8 cellular contexts compared by ENCODE assay signal in the genomic region with DNA sequence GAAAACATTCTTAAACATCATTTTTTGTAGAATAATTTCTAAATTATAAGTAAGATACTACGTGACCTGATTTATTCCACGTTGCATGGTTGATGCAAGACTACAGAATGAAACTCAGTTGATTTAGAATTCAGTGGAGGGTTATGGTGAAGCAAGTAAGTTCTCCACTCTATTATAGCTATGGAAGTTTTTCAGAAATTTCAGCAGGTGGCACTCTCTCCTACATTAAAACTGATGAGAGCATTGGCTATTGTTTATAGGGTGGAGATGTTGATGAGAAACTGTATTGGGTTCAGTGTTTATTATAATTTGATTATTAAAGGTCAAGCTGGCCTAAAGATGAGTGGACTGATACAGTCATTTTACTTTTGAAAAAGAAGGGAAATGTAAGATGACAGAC.
DNase-seq lines count a peak whose midpoint lies in the region; ATAC-seq, FAIRE-seq and TF ChIP-seq lines count a peak whose summit lies in the region.

No MANE protein-coding gene starts in this region.

- H4K20me1 ChIP-seq in DOHH2 (ENCODE audit: control insufficient read depth, insufficient read depth, low read depth, low read length) (peaks cover 5% of the 10 kb centered on the region; the same call in 1 of the 2 replicates), PC-9 (ENCODE audit: insufficient read depth) (no peaks in the 10 kb centered on the region)

- H3F3A ChIP-seq in DOHH2 (ENCODE audit: control insufficient read depth, insufficient read depth) (no peaks in the 10 kb centered on the region; the same call in 1 of the 2 replicates), PC-9 (ENCODE audit: insufficient read depth, low read depth) (no peaks in the 10 kb centered on the region)

- H3K4me2 ChIP-seq in DOHH2 (ENCODE audit: low read length), result no peak overlapping the region
- H3K4me2 ChIP-seq in PC-9, result no peak overlapping the region

- H3K9me3 ChIP-seq in DOHH2 (ENCODE audit: control insufficient read depth, insufficient read depth, low read length), result no peaks in the 10 kb centered on the region
- H3K9me3 ChIP-seq in PC-9 (ENCODE audit: insufficient read depth, low read depth), result no peaks in the 10 kb centered on the region
- no peaks in the 10 kb centered on the region for H3K9me3 ChIP-seq in mucosa of descending colon

- no peak overlapping the region for H3K27ac ChIP-seq in DOHH2 (ENCODE audit: low read depth, low read length)
- H3K27ac ChIP-seq in PC-9, result no peak overlapping the region

- no TSS peak for BruUV-seq in PC-9 (replicated peaks; lab: Mats Ljungman, UMichigan)

- POLR2A ChIA-PET in PC-9 (lab: Charles Lee; ENCODE audit: unreplicated experiment), result interaction anchor here (0.6 kb wide), 1 partner anchor 346 kb away, joined by 5 read pairs; no protein-coding TSS in a partner anchor

- peak; percentile 76 for FAIRE-seq in endometrium (lab: Jason Lieb, UNC)

- DNase-seq in HT-29 (ENCODE audit: low spot score) (peak; percentile 14), PC-9 (peak in 1 of 2 experiments; percentile 52), mucosa of descending colon (no peak), NCI-H187 (lab: John Stamatoyannopoulos, UW) (no peak)
- no peak for DNase-seq in stimulated activated CD4-positive, alpha-beta T cell treated with anti-CD3 and anti-CD28 coated beads, Interleukin-4, amount 100 ng/mL, for 1 hour

- no peaks in the 10 kb centered on the region for H3K9me2 ChIP-seq in DOHH2 (replicated peaks; ENCODE audit: control insufficient read depth, low read length)
- no peaks in the 10 kb centered on the region for H3K9me2 ChIP-seq in PC-9 (ENCODE audit: insufficient read depth)

- TF ChIP-seq CTCF in DOHH2 (IDR thresholded peaks at IDR 0.05; ENCODE audit: low read depth, low read length, poor library complexity, severe bottlenecking) (peak; percentile 71), PC-9 (conservative IDR thresholded peaks at IDR 0.05) (peak; percentile 73), mucosa of descending colon (IDR thresholded peaks at IDR 0.05) (peak; percentile 10)

- no peaks in the 10 kb centered on the region for H3K79me2 ChIP-seq in DOHH2 (ENCODE audit: control insufficient read depth, low read length)
- no peaks in the 10 kb centered on the region for H3K79me2 ChIP-seq in PC-9 (ENCODE audit: low read depth)

- H2AFZ ChIP-seq in PC-9, result no peak overlapping the region

- intact Hi-C loops in PC-9 (cut with micrococcal nuclease; ENCODE audit: unreplicated experiment), result loop anchor here (1.0 to 10.0 kb wide), 6 partner anchors 140 to 602 kb away; no protein-coding TSS in a partner anchor
- intact Hi-C loops in mucosa of descending colon (cut with DNase I, micrococcal nuclease), result loop anchor here (5.0 to 10.0 kb wide), 3 partner anchors 320 to 348 kb away; no protein-coding TSS in a partner anchor

- no peaks in the 10 kb centered on the region for H3K36me3 ChIP-seq in DOHH2 (ENCODE audit: control insufficient read depth, low read length)
- H3K36me3 ChIP-seq in PC-9 (ENCODE audit: low read depth), result no peaks in the 10 kb centered on the region
- peaks cover 3% of the 10 kb centered on the region for H3K36me3 ChIP-seq in mucosa of descending colon (ENCODE audit: low read depth)

- ATAC-seq in GM21367 (IDR thresholded peaks at IDR 0.05; ENCODE audit: unreplicated experiment), result peak; percentile 61
- ATAC-seq in mucosa of descending colon, result peak; percentile 76

- H3K4me1 ChIP-seq in DOHH2 (ENCODE audit: control insufficient read depth, low read length) (peaks cover 21% of the 10 kb centered on the region), PC-9 (replicated peaks; ENCODE audit: insufficient read depth) (no peaks in the 10 kb centered on the region), mucosa of descending colon (ENCODE audit: low read depth) (no peaks in the 10 kb centered on the region)

- H3K4me3 ChIP-seq in DOHH2 (ENCODE audit: low read length), result no peak overlapping the region
- no peak overlapping the region for H3K4me3 ChIP-seq in PC-9
- no peak overlapping the region for H3K4me3 ChIP-seq in mucosa of descending colon

- H3K27me3 ChIP-seq in DOHH2 (ENCODE audit: control insufficient read depth, low read length), result no peaks in the 10 kb centered on the region
- no peaks in the 10 kb centered on the region for H3K27me3 ChIP-seq in PC-9 (ENCODE audit: insufficient read depth, low read depth)

- CTCF ChIA-PET in PC-9 (lab: Charles Lee), result interaction anchor here (0.6 to 1.0 kb wide), 5 partner anchors 18 to 599 kb away, joined by 3 to 8 read pairs (median 3); no protein-coding TSS in a partner anchor

Comparison
In these comparisons a context has a peak if more than half of its experiments do, and no peak if none do; other contexts are left out.
1. CTCF ChIP-seq: peak in every context shown above with its lines; median percentile 73 in PC-9; 71 in DOHH2; 10 in mucosa of descending colon.